26 cellular contexts compared by ENCODE assay signal in the genomic region with DNA sequence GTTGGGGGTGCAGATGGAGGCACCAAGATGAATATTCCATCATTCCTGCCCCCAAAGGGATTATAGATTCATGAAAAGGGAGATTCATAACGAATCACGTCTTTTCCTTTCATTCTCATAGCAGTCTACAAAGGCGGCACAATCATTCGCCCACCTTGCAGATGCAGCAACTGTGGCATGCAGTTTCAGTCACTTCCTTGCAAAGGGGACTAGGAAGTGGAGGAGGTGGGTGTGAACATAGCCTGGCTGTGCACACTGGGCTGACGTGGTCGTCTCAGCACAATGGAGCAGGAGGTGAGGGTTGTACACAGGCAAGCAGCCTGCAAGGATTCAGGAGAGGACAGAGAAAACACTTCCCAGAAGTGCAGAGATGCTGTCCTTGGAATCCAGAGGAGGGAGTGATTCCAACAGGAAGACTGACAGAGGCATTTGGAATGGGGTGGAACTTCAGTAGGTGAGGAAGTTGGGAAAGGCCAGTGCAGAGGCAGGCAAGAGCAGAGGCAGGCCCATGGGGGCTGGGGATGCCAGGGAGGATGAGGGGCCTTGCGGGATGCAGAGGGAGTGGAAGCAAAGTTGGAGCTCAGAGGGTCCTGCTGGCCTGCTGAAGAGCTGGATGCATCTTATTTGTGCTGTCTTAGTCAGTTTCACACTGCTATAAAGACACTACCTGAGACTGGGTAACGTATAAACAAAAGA.
"Had no signal": no experiment of that assay in that cellular context is flagged by ENCODE, and none has a peak within 500 bp of the region (broad histone marks: within the 10 kb centered on the region; RNA-seq: fewer than 3 reads in every experiment).

No MANE protein-coding gene starts in this region.

- H3K4me1 ChIP-seq: SJCRH30, thyroid gland had no signal

- H3K27ac ChIP-seq: brain microvascular endothelial cell, SJCRH30, thyroid gland, VCaP had no signal

- DNase-seq: activated CD4-positive, alpha-beta T cell treated with anti-CD3 and anti-CD28 coated beads for 1 hour; activated CD4-positive, alpha-beta T cell treated with anti-CD3 and anti-CD28 coated beads, Interleukin-2, amount 50 U/mL, for 1 hour; activated CD8-positive, alpha-beta T cell treated with anti-CD3 and anti-CD28 coated beads, Interleukin-2, amount 10 ng/mL, durations not matched to agents 7 days and 5 days; activated gamma-delta T cell; aorta; brain microvascular endothelial cell; cortex of kidney; foreskin melanocyte; hippocampal formation; SJCRH30; small intestine; stimulated activated CD4-positive, alpha-beta T cell treated with anti-CD3 and anti-CD28 coated beads, Interleukin-15, amount 100 ng/mL, for 24 hours; stimulated activated CD4-positive, alpha-beta T cell treated with anti-CD3 and anti-CD28 coated beads, Interleukin-2, amount 100 ng/mL, for 48 hours; stimulated activated naive CD8-positive, alpha-beta T cell treated with anti-CD3 and anti-CD28 coated beads, Interleukin-15, Interleukin-2, amounts not matched to agents 100 U/mL and 50 U/mL, for 24 hours; T-cell; thyroid gland had no signal

- H3K4me3 Mint-ChIP-seq: activated CD8-positive, alpha-beta T cell treated with anti-CD3 and anti-CD28 coated beads, Interleukin-2, amount 10 ng/mL, durations not matched to agents 7 days and 5 days; activated naive CD4-positive, alpha-beta T cell treated with anti-CD3 and anti-CD28 coated beads, Interleukin-2, amount 50 U/mL, for 24 hours; activated T-helper 1 cell treated with anti-CD3 and anti-CD28 coated beads, Interleukin-12 subunit alpha, Interleukin-12 subunit beta, Interleukin-2, Interleukin-4 antibody, amounts not matched to agents 30 ng/mL and 10 ng/mL and 1 ng/mL, durations not matched to agents 14 hours and 24 hours and 36 hours; T-cell; T-helper 2 cell treated with Interferon-gamma antibody and Interleukin-4, amounts not matched to agents 5 μg/mL and 100 μg/mL, for 36 hours had no signal

- H3K27ac Mint-ChIP-seq: activated CD8-positive, alpha-beta T cell treated with anti-CD3 and anti-CD28 coated beads, Interleukin-2, amount 10 ng/mL, durations not matched to agents 7 days and 5 days; activated T-helper 1 cell treated with anti-CD3 and anti-CD28 coated beads, Interleukin-12 subunit alpha, Interleukin-12 subunit beta, Interleukin-2, Interleukin-4 antibody, amounts not matched to agents 30 ng/mL and 10 ng/mL and 1 ng/mL, durations not matched to agents 14 hours and 24 hours and 36 hours; T-helper 2 cell treated with Interferon-gamma antibody and Interleukin-4, amounts not matched to agents 5 μg/mL and 100 μg/mL, for 36 hours had no signal

- H3K27me3 ChIP-seq: brain microvascular endothelial cell, SJCRH30, thyroid gland had no signal

- H3K9me3 ChIP-seq: thyroid gland had no signal

- ATAC-seq: activated CD8-positive, alpha-beta T cell treated with anti-CD3 and anti-CD28 coated beads, Interleukin-2, amount 10 ng/mL, durations not matched to agents 7 days and 5 days; left lobe of liver; naive thymus-derived CD8-positive, alpha-beta T cell; sciatic nerve; stimulated activated naive CD8-positive, alpha-beta T cell treated with anti-CD3 and anti-CD28 coated beads, Interleukin-15, Interleukin-2, amounts not matched to agents 100 U/mL and 50 U/mL, for 24 hours; T-cell had no signal

- FAIRE-seq: endometrium, islet of Langerhans, small intestine had no signal

- H3K36me3 ChIP-seq: brain microvascular endothelial cell, SJCRH30, thyroid gland had no signal

- H3K27me3 Mint-ChIP-seq: activated naive CD4-positive, alpha-beta T cell treated with anti-CD3 and anti-CD28 coated beads, Interleukin-2, amount 50 U/mL, for 24 hours; T-cell had no signal

- H3K4me3 ChIP-seq: lung, SJCRH30, thyroid gland had no signal
